26 cellular contexts compared by ENCODE assay signal in genomic region chr12:124049451-124050094, GRCh38.
DNase-seq lines count a peak whose midpoint lies in the region; ATAC-seq, FAIRE-seq and TF ChIP-seq lines count a peak whose summit lies in the region.
"Had no signal": no experiment of that assay in that cellular context is flagged by ENCODE, and none has a peak within 500 bp of the region (broad histone marks: within the 10 kb centered on the region; RNA-seq: fewer than 3 reads in every experiment).

No MANE protein-coding gene starts in this region.

- H3K9me1 ChIP-seq in endothelial cell of umbilical vein (replicated peaks; ENCODE audit: control insufficient read depth, extremely low read depth, insufficient read depth, low read length), result no peaks in the 10 kb centered on the region

- H3K79me2 ChIP-seq in SK-N-SH (ENCODE audit: insufficient read depth) (no peaks in the 10 kb centered on the region), endothelial cell of umbilical vein (ENCODE audit: control insufficient read depth, insufficient read depth, low read length) (no peaks in the 10 kb centered on the region)

- intact Hi-C loops in endothelial cell of umbilical vein (cut with micrococcal nuclease), result loop anchor here (5.0 kb wide), 1 partner anchor 248 kb away; the partner anchor contains the start of gene RFLNA
- intact Hi-C loops in prostate gland (cut with DNase I), result loop anchor here (5.0 kb wide), 1 partner anchor 273 kb away; no protein-coding TSS in a partner anchor
- intact Hi-C loops in psoas muscle (cut with DNase I), result loop anchor here (5.0 kb wide), 1 partner anchor 723 kb away; no protein-coding TSS in a partner anchor

- no peaks in the 10 kb centered on the region for H3K9me2 ChIP-seq in SK-N-SH

- H3K4me1 ChIP-seq in SK-N-SH (ENCODE audit: control insufficient read depth in 1 of 2, insufficient read depth in 2 of 2, low read depth in 1 of 2, low read length in 1 of 2), result peaks cover 0 to 17% of the 10 kb centered on the region in 2 experiments; a peak in 1 of 4 replicates
- peaks cover 8% of the 10 kb centered on the region for H3K4me1 ChIP-seq in endothelial cell of umbilical vein (ENCODE audit: control insufficient read depth, extremely low read depth, insufficient read depth, low read length)
- no peaks in the 10 kb centered on the region for H3K4me1 ChIP-seq in prostate gland (replicated peaks)
- H3K4me1 ChIP-seq in psoas muscle, result no peaks in the 10 kb centered on the region
- H3K4me1 ChIP-seq: HAP-1 had no signal

- TF ChIP-seq CTCF in SK-N-SH (IDR thresholded peaks at IDR 0.05), result no peak
- TF ChIP-seq CTCF in LNCaP clone FGC (IDR thresholded peaks at IDR 0.05; ENCODE audit: control insufficient read depth, extremely low read depth, insufficient read depth), result no peak
- TF ChIP-seq CTCF in endothelial cell of umbilical vein (IDR thresholded peaks at IDR 0.05; ENCODE audit: extremely low read depth in 1 of 2, insufficient read depth in 1 of 2, low read depth in 1 of 2, low read length in 2 of 2), result no peak
- TF ChIP-seq CTCF in prostate gland (IDR thresholded peaks at IDR 0.05), result no peak
- TF ChIP-seq CTCF in psoas muscle (IDR thresholded peaks at IDR 0.05), result no peak

- H3K27ac ChIP-seq in SK-N-SH (ENCODE audit: low read depth in 2 of 2, low read length in 1 of 2) (peak overlapping the region in 1 of 2 experiments; percentile 64; a peak in 2 of 4 replicates), endothelial cell of umbilical vein (ENCODE audit: insufficient read depth, low read depth, low read length) (no peak overlapping the region), prostate gland (no peak overlapping the region), psoas muscle (no peak overlapping the region)
- H3K27ac ChIP-seq: 22Rv1; BLaER1 treated with 17β-estradiol and CSF1 and Interleukin-3, amounts not matched to agents 10 nM and 100 nM; SJCRH30 had no signal

- no peaks in the 10 kb centered on the region for H3F3A ChIP-seq in SK-N-SH (replicated peaks; ENCODE audit: insufficient read depth)

- H3K4me3 ChIP-seq in SK-N-SH (ENCODE audit: low read depth in 2 of 2, low read length in 1 of 2) (no peak overlapping the region), LNCaP clone FGC (ENCODE audit: low read depth, low read length) (no peak overlapping the region), endothelial cell of umbilical vein (replicated peaks in 1 of 3; ENCODE audit: insufficient read depth in 1 of 3, low read depth in 1 of 3, low read length in 3 of 3) (no peak overlapping the region), prostate gland (no peak overlapping the region), psoas muscle (no peak overlapping the region)
- H3K4me3 ChIP-seq: BLaER1 treated with 17β-estradiol and CSF1 and Interleukin-3, amounts not matched to agents 10 nM and 100 nM; GM23338; HAP-1; SJCRH30 had no signal

- no peaks in the 10 kb centered on the region for H4K20me1 ChIP-seq in SK-N-SH (ENCODE audit: insufficient read depth)
- no peaks in the 10 kb centered on the region for H4K20me1 ChIP-seq in endothelial cell of umbilical vein (replicated peaks; ENCODE audit: control insufficient read depth, extremely low read depth, insufficient read depth, low read length)
- H4K20me1 ChIP-seq: BLaER1 treated with 17β-estradiol and CSF1 and Interleukin-3, amounts not matched to agents 10 nM and 100 nM had no signal

- no TSS peak for BruUV-seq in endothelial cell of umbilical vein (replicated peaks; lab: Mats Ljungman, UMichigan)

- H3K4me2 ChIP-seq in SK-N-SH (no peak overlapping the region), endothelial cell of umbilical vein (ENCODE audit: insufficient read depth, low read length) (no peak overlapping the region)
- H3K4me2 ChIP-seq: BLaER1 treated with 17β-estradiol and CSF1 and Interleukin-3, amounts not matched to agents 10 nM and 100 nM; GM23338 had no signal

- dilution Hi-C loops in endothelial cell of umbilical vein (cut with MboI; ENCODE audit: extremely low pct_ligation_motif_present, low sequenced_read_pairs), result no loop called here

- CTCF ChIA-PET in SK-N-SH (lab: Yijun Ruan, JAX) (interaction anchor here (1.1 to 1.4 kb wide), 3 partner anchors 13 to 718 kb away, joined by 4 to 7 read pairs (median 4); no protein-coding TSS in a partner anchor), endothelial cell of umbilical vein (lab: Charles Lee) (interaction anchor here (0.5 kb wide), 1 partner anchor 77 kb away, joined by 3 read pairs; the partner anchor contains the start of gene CCDC92)

- POLR2A ChIA-PET in SK-N-SH (lab: Yijun Ruan, JAX), result interaction anchor here (0.8 kb wide), 1 partner anchor 63 kb away, joined by 3 read pairs; no protein-coding TSS in a partner anchor
- POLR2A ChIA-PET in endothelial cell of umbilical vein (lab: Charles Lee), result no interaction called here

- TF ChIP-seq RAD21 in SK-N-SH (IDR thresholded peaks at IDR 0.05; ENCODE audit: low read length), result peak; percentile 8; the same call in 1 of the 2 replicates

- H3K27me3 ChIP-seq in SK-N-SH (ENCODE audit: insufficient read depth) (no peaks in the 10 kb centered on the region), endothelial cell of umbilical vein (ENCODE audit: control insufficient read depth in 2 of 2, insufficient read depth in 2 of 2, low read length in 2 of 2) (no peaks in the 10 kb centered on the region), prostate gland (replicated peaks; ENCODE audit: insufficient read depth) (no peaks in the 10 kb centered on the region), psoas muscle (ENCODE audit: insufficient read depth in 3 of 3, low read length in 2 of 3) (peaks cover 0 to 2% (median 0%) of the 10 kb centered on the region in 3 donors)
- H3K27me3 ChIP-seq: BLaER1 treated with 17β-estradiol and CSF1 and Interleukin-3, amounts not matched to agents 10 nM and 100 nM; SJCRH30 had no signal

- no peaks in the 10 kb centered on the region for H3K36me3 ChIP-seq in SK-N-SH (replicated peaks in 1 of 2; ENCODE audit: control insufficient read depth in 1 of 2, insufficient read depth in 2 of 2, low read length in 1 of 2)
- H3K36me3 ChIP-seq in endothelial cell of umbilical vein (ENCODE audit: control insufficient read depth in 2 of 2, extremely low read depth in 1 of 2, insufficient read depth in 2 of 2, low read length in 2 of 2), result no peaks in the 10 kb centered on the region
- no peaks in the 10 kb centered on the region for H3K36me3 ChIP-seq in prostate gland
- no peaks in the 10 kb centered on the region for H3K36me3 ChIP-seq in psoas muscle (ENCODE audit: insufficient read depth in 1 of 2, low read depth in 1 of 2)
- H3K36me3 ChIP-seq: HAP-1, SJCRH30 had no signal

- H3K9ac ChIP-seq in SK-N-SH (no peak overlapping the region), endothelial cell of umbilical vein (replicated peaks; ENCODE audit: extremely low read depth, insufficient read depth, low read length) (no peak overlapping the region)
- H3K9ac ChIP-seq: BLaER1 treated with 17β-estradiol and CSF1 and Interleukin-3, amounts not matched to agents 10 nM and 100 nM had no signal

- H2AFZ ChIP-seq in SK-N-SH (ENCODE audit: low read depth), result no peak overlapping the region
- no peak overlapping the region for H2AFZ ChIP-seq in endothelial cell of umbilical vein (ENCODE audit: low read depth, low read length)
- H2AFZ ChIP-seq: GM23338 had no signal

- 0 out of 2 replicates have a peak, but pooled peaks cover 4% of the 10 kb centered on the region for H3K9me3 ChIP-seq in SK-N-SH
- H3K9me3 ChIP-seq in endothelial cell of umbilical vein (replicated peaks; ENCODE audit: control insufficient read depth, insufficient read depth, low read length), result peaks cover 3% of the 10 kb centered on the region
- no peaks in the 10 kb centered on the region for H3K9me3 ChIP-seq in prostate gland
- H3K9me3 ChIP-seq in psoas muscle, result peaks cover 8% of the 10 kb centered on the region

- peak in 1 of 2 experiments; percentile 22; a peak in 1 of 4 replicates for TF ChIP-seq EP300 in SK-N-SH (IDR thresholded peaks at IDR 0.05; ENCODE audit: borderline replicate concordance in 1 of 2, low read depth in 1 of 2, low read length in 1 of 2)

- DNase-seq in SK-N-SH (peak; percentile 64), LNCaP clone FGC (ENCODE audit: low read depth) (peak; percentile 7), endothelial cell of umbilical vein (ENCODE audit: low read depth, low spot score) (peak; percentile 39), renal cortical epithelial cell (ENCODE audit: low read depth) (peak; percentile 66), DMS53 treated with DMSO at 0.1 percent for 48 hours (lab: John Stamatoyannopoulos, UW; ENCODE audit: unreplicated experiment) (no peak), prostate gland (ENCODE audit: low spot score) (no peak), psoas muscle (no peak)
- DNase-seq: Caco-2; CD4-positive, alpha-beta memory T cell; EL; GF-D8; KG1; MV-4-11; NCI-H1105 treated with DMSO at 0.1 percent for 48 hours; NCI-H2029 treated with DMSO at 0.1 percent for 48 hours; NCI-H345; NCI-H524; NCI-H82; SJCRH30 had no signal

- no peak for FAIRE-seq in endothelial cell of umbilical vein (lab: Jason Lieb, UNC)
- FAIRE-seq: HTR-8/SVneo had no signal

- 33% methylated on average over 5 of the region's 6 CpGs for WGBS in SK-N-SH (ENCODE audit: low lambda C conversion rate)
- 68% methylated on average over 6 of the region's 6 CpGs for WGBS in prostate gland
- WGBS in psoas muscle, 3 donors, result 79 to 83% (median 80%) methylated on average over 6 of the region's 6 CpGs

- ATAC-seq in SK-N-SH treated with all-trans-retinoic acid at 6 μM for 48 hours, result no peak
- no peak for ATAC-seq in psoas muscle
- ATAC-seq: GM23338, Panc1 had no signal

- TF ChIP-seq POLR2A in endothelial cell of umbilical vein (IDR thresholded peaks at IDR 0.05; ENCODE audit: low read depth, low read length), result no peak
- no peak for TF ChIP-seq POLR2A in prostate gland (IDR thresholded peaks at IDR 0.05)

TF ChIP-seq in SK-N-SH, 30 proteins besides CTCF, POLR2A, EP300 and RAD21 (continues in another document):
- peak; percentile 57; the same call in 1 of the 2 replicates for TF ChIP-seq RCOR1 (IDR thresholded peaks at IDR 0.05; ENCODE audit: low read length)
- no peak for TF ChIP-seq CHD2 (IDR thresholded peaks at IDR 0.05; ENCODE audit: low read length, partially characterized antibody)
- TF ChIP-seq MXI1 (IDR thresholded peaks at IDR 0.05; ENCODE audit: low read depth, low read length), result no peak
- TF ChIP-seq RXRA (IDR thresholded peaks at IDR 0.05; ENCODE audit: borderline replicate concordance, low read depth), result no peak

TF ChIP-seq in SK-N-SH treated with all-trans-retinoic acid at 6 μM for 48 hours, 23 proteins besides CTCF, POLR2A, EP300 and RAD21 (continues in another document):
- no peak for TF ChIP-seq TCF4 (CRISPR knock-in tag; IDR thresholded peaks at IDR 0.05; ENCODE audit: borderline replicate concordance)
- no peak for TF ChIP-seq ZFP30 (CRISPR knock-in tag; IDR thresholded peaks at IDR 0.05)
- TF ChIP-seq CSDC2 (CRISPR knock-in tag; IDR thresholded peaks at IDR 0.05), result no peak
- no peak for TF ChIP-seq TOX (CRISPR knock-in tag; IDR thresholded peaks at IDR 0.05; ENCODE audit: borderline replicate concordance)
- no peak for TF ChIP-seq ZC3H10 (CRISPR knock-in tag; IDR thresholded peaks at IDR 0.05)

TF ChIP-seq in endothelial cell of umbilical vein, 7 proteins besides CTCF, POLR2A, EP300 and RAD21 (continues in another document):
- TF ChIP-seq GATA2 (IDR thresholded peaks at IDR 0.05; ENCODE audit: insufficient read depth, insufficient read length, low read depth, low read length), result no peak
- TF ChIP-seq MAX (IDR thresholded peaks at IDR 0.05; ENCODE audit: insufficient read depth, insufficient read length), result no peak

Comparison
In these comparisons a context has a peak if more than half of its experiments do, and no peak if none do; other contexts are left out.
1. DNase-seq: peak in SK-N-SH (single experiment), LNCaP clone FGC (single experiment), endothelial cell of umbilical vein (single experiment) and renal cortical epithelial cell (single experiment); none in DMS53 treated with DMSO at 0.1 percent for 48 hours (single experiment), prostate gland (single experiment) and psoas muscle (0 of 2).